25 cellular contexts compared by ENCODE assay signal in the genomic region with DNA sequence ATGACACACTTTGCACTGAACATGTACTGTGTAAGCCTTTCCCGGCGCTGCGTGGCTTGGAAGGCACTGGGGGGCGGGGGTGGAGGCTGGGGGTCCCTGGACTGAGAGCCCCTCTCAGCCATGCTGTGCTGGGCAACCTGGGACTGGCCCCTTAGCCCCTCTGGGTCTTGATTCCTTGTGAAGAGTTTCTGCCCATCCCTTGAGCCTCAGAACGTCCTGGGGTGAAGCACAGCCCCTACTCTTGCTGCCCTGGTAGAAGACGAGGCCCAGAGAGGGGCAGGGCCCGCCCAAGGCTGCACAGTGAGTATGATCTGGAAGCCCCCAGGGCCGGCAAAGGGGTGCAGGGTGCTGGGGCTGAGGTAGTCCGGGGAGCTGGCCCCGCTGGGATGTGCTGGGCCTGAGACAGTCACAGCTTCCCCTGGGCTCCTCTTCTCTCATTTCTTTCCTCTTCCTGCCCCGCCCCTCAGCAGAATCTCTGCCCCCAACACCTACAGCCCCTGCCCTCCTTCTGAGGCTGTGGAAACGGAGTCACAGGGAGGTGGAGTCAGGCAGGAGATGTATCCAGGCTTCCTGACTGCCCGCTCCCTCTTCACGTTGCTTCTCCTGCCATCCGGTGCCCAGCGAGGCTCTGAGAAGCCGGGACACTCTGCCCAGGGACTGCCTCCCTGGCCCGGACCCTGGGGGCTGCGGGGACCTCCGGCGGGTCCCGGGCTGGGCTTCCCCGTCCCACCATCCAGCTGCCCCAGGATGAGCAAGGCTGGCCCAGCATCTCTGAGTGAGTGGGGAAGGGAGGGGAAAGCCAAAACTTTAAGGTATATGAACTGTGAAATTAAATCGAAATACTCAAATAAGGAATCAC.
"Had no signal": no experiment of that assay in that cellular context is flagged by ENCODE, and none has a peak within 500 bp of the region (broad histone marks: within the 10 kb centered on the region; RNA-seq: fewer than 3 reads in every experiment).

No MANE protein-coding gene starts in this region.

- H3K4me1 ChIP-seq: parathyroid adenoma, psoas muscle had no signal

- H3K36me3 ChIP-seq: left ventricle myocardium inferior, thoracic aorta, vagina had no signal

- H3K27ac Mint-ChIP-seq: activated CD4-positive, alpha-beta T cell treated with anti-CD3 and anti-CD28 coated beads for 36 hours; activated CD8-positive, alpha-beta memory T cell treated with anti-CD3 and anti-CD28 coated beads, Interleukin-2, amount 10 ng/mL, durations not matched to agents 7 days and 5 days; activated CD8-positive, alpha-beta T cell treated with anti-CD3 and anti-CD28 coated beads, Interleukin-2, amount 10 ng/mL, durations not matched to agents 7 days and 5 days; activated naive CD4-positive, alpha-beta T cell treated with anti-CD3 and anti-CD28 coated beads, Interleukin-2, amount 50 U/mL, for 24 hours; activated naive CD8-positive, alpha-beta T cell treated with anti-CD3 and anti-CD28 coated beads, Interleukin-2, amount 50 U/mL, for 24 hours; activated T-helper 2 cell treated with anti-CD3 and anti-CD28 coated beads, Interferon-gamma antibody, Interleukin-2, Interleukin-4, amounts not matched to agents 10 μg/mL and 5 μg/mL and 100 μg/mL, durations not matched to agents 14 hours and 24 hours and 36 hours; endodermal cell; T-helper 2 cell treated with Interferon-gamma antibody and Interleukin-4, amounts not matched to agents 5 μg/mL and 100 μg/mL, for 36 hours had no signal

- H3K27ac ChIP-seq: left ventricle myocardium inferior, parathyroid adenoma, psoas muscle, thoracic aorta, vagina had no signal

- H3K4me3 Mint-ChIP-seq: activated CD4-positive, alpha-beta T cell treated with anti-CD3 and anti-CD28 coated beads for 36 hours; activated CD8-positive, alpha-beta memory T cell treated with anti-CD3 and anti-CD28 coated beads, Interleukin-2, amount 10 ng/mL, durations not matched to agents 7 days and 5 days; activated CD8-positive, alpha-beta T cell treated with anti-CD3 and anti-CD28 coated beads, Interleukin-2, amount 10 ng/mL, durations not matched to agents 7 days and 5 days; activated naive CD4-positive, alpha-beta T cell treated with anti-CD3 and anti-CD28 coated beads, Interleukin-2, amount 50 U/mL, for 24 hours; activated naive CD8-positive, alpha-beta T cell treated with anti-CD3 and anti-CD28 coated beads, Interleukin-2, amount 50 U/mL, for 24 hours; endodermal cell; T-helper 2 cell treated with Interferon-gamma antibody and Interleukin-4, amounts not matched to agents 5 μg/mL and 100 μg/mL, for 36 hours had no signal

- H3K9me3 Mint-ChIP-seq: activated naive CD4-positive, alpha-beta T cell treated with anti-CD3 and anti-CD28 coated beads, Interleukin-2, amount 50 U/mL, for 24 hours; activated naive CD8-positive, alpha-beta T cell treated with anti-CD3 and anti-CD28 coated beads, Interleukin-2, amount 50 U/mL, for 24 hours; activated T-helper 2 cell treated with anti-CD3 and anti-CD28 coated beads, Interferon-gamma antibody, Interleukin-2, Interleukin-4, amounts not matched to agents 10 μg/mL and 5 μg/mL and 100 μg/mL, durations not matched to agents 14 hours and 24 hours and 36 hours; endodermal cell; T-helper 2 cell treated with Interferon-gamma antibody and Interleukin-4, amounts not matched to agents 5 μg/mL and 100 μg/mL, for 36 hours had no signal

- H3K36me3 Mint-ChIP-seq: activated CD8-positive, alpha-beta memory T cell treated with anti-CD3 and anti-CD28 coated beads, Interleukin-2, amount 10 ng/mL, durations not matched to agents 7 days and 5 days; activated naive CD4-positive, alpha-beta T cell treated with anti-CD3 and anti-CD28 coated beads, Interleukin-2, amount 50 U/mL, for 24 hours had no signal

- H3K9me3 ChIP-seq: left ventricle myocardium inferior, psoas muscle, thoracic aorta, vagina had no signal

- DNase-seq: activated CD4-positive, alpha-beta T cell treated with anti-CD3 and anti-CD28 coated beads for 36 hours; activated CD4-positive, CD25-positive, alpha-beta regulatory T cell; activated CD8-positive, alpha-beta memory T cell treated with anti-CD3 and anti-CD28 coated beads, Interleukin-2, amount 10 ng/mL, durations not matched to agents 7 days and 5 days; activated CD8-positive, alpha-beta T cell treated with anti-CD3 and anti-CD28 coated beads, Interleukin-2, amount 10 ng/mL, durations not matched to agents 7 days and 5 days; activated naive CD8-positive, alpha-beta T cell treated with anti-CD3 and anti-CD28 coated beads, Interleukin-2, amount 50 U/mL, for 24 hours; activated T-cell treated with anti-CD3 and anti-CD28 coated beads, Interleukin-2, amount 50 U/mL, for 48 hours; amygdala; caudate nucleus; endodermal cell; foreskin fibroblast; head of caudate nucleus; kidney glomerular epithelial cell; left ventricle myocardium inferior; mammary epithelial cell; occipital lobe; stimulated activated naive CD4-positive, alpha-beta T cell treated with Interleukin-2 at 50 U/mL for 16 hours; trophoblast cell had no signal

- H3K4me3 ChIP-seq: left ventricle myocardium inferior, psoas muscle, thoracic aorta, vagina had no signal

- ATAC-seq: activated CD4-positive, alpha-beta T cell treated with anti-CD3 and anti-CD28 coated beads for 36 hours; activated CD8-positive, alpha-beta memory T cell treated with anti-CD3 and anti-CD28 coated beads, Interleukin-2, amount 10 ng/mL, durations not matched to agents 7 days and 5 days; activated CD8-positive, alpha-beta T cell treated with anti-CD3 and anti-CD28 coated beads, Interleukin-2, amount 10 ng/mL, durations not matched to agents 7 days and 5 days; activated naive CD8-positive, alpha-beta T cell treated with anti-CD3 and anti-CD28 coated beads, Interleukin-2, amount 50 U/mL, for 24 hours; esophagus mucosa; psoas muscle had no signal
